24 cellular contexts compared by ENCODE assay signal in genomic region chr4:41106081-41106480, GRCh38.
"Had no signal": no experiment of that assay in that cellular context is flagged by ENCODE, and none has a peak within 500 bp of the region (broad histone marks: within the 10 kb centered on the region; RNA-seq: fewer than 3 reads in every experiment).

No MANE protein-coding gene starts in this region.

- H3K4me3 Mint-ChIP-seq: activated CD4-positive, alpha-beta T cell treated with anti-CD3 and anti-CD28 coated beads, Interleukin-2, amount 10 ng/mL, durations not matched to agents 7 days and 5 days; activated CD8-positive, alpha-beta memory T cell treated with anti-CD3 and anti-CD28 coated beads, Interleukin-2, amount 10 ng/mL, durations not matched to agents 7 days and 5 days; activated CD8-positive, alpha-beta T cell treated with anti-CD3 and anti-CD28 coated beads for 36 hours; activated naive CD8-positive, alpha-beta T cell treated with anti-CD3 and anti-CD28 coated beads, Interleukin-2, amount 50 U/mL, for 24 hours; activated T-helper 1 cell treated with anti-CD3 and anti-CD28 coated beads, Interleukin-12 subunit alpha, Interleukin-12 subunit beta, Interleukin-2, Interleukin-4 antibody, amounts not matched to agents 30 ng/mL and 10 ng/mL and 1 ng/mL, durations not matched to agents 14 hours and 24 hours and 36 hours; brain; natural killer cell; stimulated activated memory B cell treated with anti-CD40 and anti-IgM and Interleukin-4, amounts not matched to agents 10 μg/mL and 1 μg/mL and 100 μg/mL, for 72 hours had no signal

- H3K9me3 Mint-ChIP-seq: activated CD4-positive, alpha-beta T cell treated with anti-CD3 and anti-CD28 coated beads, Interleukin-2, amount 10 ng/mL, durations not matched to agents 7 days and 5 days; activated CD8-positive, alpha-beta T cell treated with anti-CD3 and anti-CD28 coated beads for 36 hours; activated naive CD8-positive, alpha-beta T cell treated with anti-CD3 and anti-CD28 coated beads, Interleukin-2, amount 50 U/mL, for 24 hours; activated T-helper 1 cell treated with anti-CD3 and anti-CD28 coated beads, Interleukin-12 subunit alpha, Interleukin-12 subunit beta, Interleukin-2, Interleukin-4 antibody, amounts not matched to agents 30 ng/mL and 10 ng/mL and 1 ng/mL, durations not matched to agents 14 hours and 24 hours and 36 hours; natural killer cell had no signal

- H3K9me3 ChIP-seq: left lung, sigmoid colon, uterus had no signal

- H3K27ac Mint-ChIP-seq: activated CD4-positive, alpha-beta T cell treated with anti-CD3 and anti-CD28 coated beads, Interleukin-2, amount 10 ng/mL, durations not matched to agents 7 days and 5 days; activated CD8-positive, alpha-beta memory T cell treated with anti-CD3 and anti-CD28 coated beads, Interleukin-2, amount 10 ng/mL, durations not matched to agents 7 days and 5 days; activated CD8-positive, alpha-beta T cell treated with anti-CD3 and anti-CD28 coated beads for 36 hours; activated naive CD8-positive, alpha-beta T cell treated with anti-CD3 and anti-CD28 coated beads, Interleukin-2, amount 50 U/mL, for 24 hours; activated T-helper 1 cell treated with anti-CD3 and anti-CD28 coated beads, Interleukin-12 subunit alpha, Interleukin-12 subunit beta, Interleukin-2, Interleukin-4 antibody, amounts not matched to agents 30 ng/mL and 10 ng/mL and 1 ng/mL, durations not matched to agents 14 hours and 24 hours and 36 hours; brain; natural killer cell; progenitor cell of endocrine pancreas; stimulated activated memory B cell treated with anti-CD40 and anti-IgM and Interleukin-4, amounts not matched to agents 10 μg/mL and 1 μg/mL and 100 μg/mL, for 72 hours had no signal

- H3K4me3 ChIP-seq: left lung, lung, sigmoid colon, smooth muscle cell, uterus had no signal

- H3K27ac ChIP-seq: left lung, sigmoid colon, uterus, WERI-Rb-1 had no signal

- H3K4me2 ChIP-seq: smooth muscle cell had no signal

- H3K27me3 ChIP-seq: left lung, sigmoid colon, uterus had no signal

- ATAC-seq: activated CD8-positive, alpha-beta memory T cell treated with anti-CD3 and anti-CD28 coated beads, Interleukin-2, amount 10 ng/mL, durations not matched to agents 7 days and 5 days; activated CD8-positive, alpha-beta T cell treated with anti-CD3 and anti-CD28 coated beads for 36 hours; activated naive CD8-positive, alpha-beta T cell treated with anti-CD3 and anti-CD28 coated beads, Interleukin-2, amount 50 U/mL, for 24 hours; left lung; natural killer cell; stimulated activated memory B cell treated with anti-CD40 and anti-IgM and Interleukin-4, amounts not matched to agents 10 μg/mL and 1 μg/mL and 100 μg/mL, for 72 hours had no signal

- H3K36me3 ChIP-seq: left lung, sigmoid colon, uterus, WERI-Rb-1 had no signal

- H3K4me1 ChIP-seq: sigmoid colon, uterus had no signal

- DNase-seq: activated CD4-positive, alpha-beta T cell treated with anti-CD3 and anti-CD28 coated beads, Interleukin-2, amount 10 ng/mL, durations not matched to agents 7 days and 5 days; activated CD4-positive, CD25-positive, alpha-beta regulatory T cell treated with anti-CD3 and anti-CD28 coated beads, Interleukin-2, amount 50 U/mL, for 72 hours; activated CD8-positive, alpha-beta memory T cell treated with anti-CD3 and anti-CD28 coated beads, Interleukin-2, amount 10 ng/mL, durations not matched to agents 7 days and 5 days; activated CD8-positive, alpha-beta T cell treated with anti-CD3 and anti-CD28 coated beads for 36 hours; activated gamma-delta T cell; activated naive CD4-positive, alpha-beta T cell treated with anti-CD3 and anti-CD28 coated beads, Interleukin-2, amount 50 U/mL, for 16 hours; activated naive CD8-positive, alpha-beta T cell treated with anti-CD3 and anti-CD28 coated beads, Interleukin-2, amount 50 U/mL, for 24 hours; anterior cingulate cortex; effector memory CD4-positive, alpha-beta T cell; foreskin fibroblast; left lung; midbrain; natural killer cell; retina; sigmoid colon; stimulated activated CD4-positive, alpha-beta T cell treated with anti-CD3 and anti-CD28 coated beads, Interleukin-15, amount 100 ng/mL, for 24 hours; uterus; WERI-Rb-1 had no signal

- H3K36me3 Mint-ChIP-seq: activated CD8-positive, alpha-beta memory T cell treated with anti-CD3 and anti-CD28 coated beads, Interleukin-2, amount 10 ng/mL, durations not matched to agents 7 days and 5 days; brain; natural killer cell; stimulated activated memory B cell treated with anti-CD40 and anti-IgM and Interleukin-4, amounts not matched to agents 10 μg/mL and 1 μg/mL and 100 μg/mL, for 72 hours had no signal

- H3K4me1 Mint-ChIP-seq: activated CD4-positive, alpha-beta T cell treated with anti-CD3 and anti-CD28 coated beads, Interleukin-2, amount 10 ng/mL, durations not matched to agents 7 days and 5 days; activated CD8-positive, alpha-beta memory T cell treated with anti-CD3 and anti-CD28 coated beads, Interleukin-2, amount 10 ng/mL, durations not matched to agents 7 days and 5 days; activated naive CD8-positive, alpha-beta T cell treated with anti-CD3 and anti-CD28 coated beads, Interleukin-2, amount 50 U/mL, for 24 hours; natural killer cell; stimulated activated memory B cell treated with anti-CD40 and anti-IgM and Interleukin-4, amounts not matched to agents 10 μg/mL and 1 μg/mL and 100 μg/mL, for 72 hours had no signal

- H3K27me3 Mint-ChIP-seq: activated CD4-positive, alpha-beta T cell treated with anti-CD3 and anti-CD28 coated beads, Interleukin-2, amount 10 ng/mL, durations not matched to agents 7 days and 5 days; activated CD8-positive, alpha-beta memory T cell treated with anti-CD3 and anti-CD28 coated beads, Interleukin-2, amount 10 ng/mL, durations not matched to agents 7 days and 5 days; brain; progenitor cell of endocrine pancreas; stimulated activated memory B cell treated with anti-CD40 and anti-IgM and Interleukin-4, amounts not matched to agents 10 μg/mL and 1 μg/mL and 100 μg/mL, for 72 hours had no signal
